8 cellular contexts compared by ENCODE assay signal in the genomic region with DNA sequence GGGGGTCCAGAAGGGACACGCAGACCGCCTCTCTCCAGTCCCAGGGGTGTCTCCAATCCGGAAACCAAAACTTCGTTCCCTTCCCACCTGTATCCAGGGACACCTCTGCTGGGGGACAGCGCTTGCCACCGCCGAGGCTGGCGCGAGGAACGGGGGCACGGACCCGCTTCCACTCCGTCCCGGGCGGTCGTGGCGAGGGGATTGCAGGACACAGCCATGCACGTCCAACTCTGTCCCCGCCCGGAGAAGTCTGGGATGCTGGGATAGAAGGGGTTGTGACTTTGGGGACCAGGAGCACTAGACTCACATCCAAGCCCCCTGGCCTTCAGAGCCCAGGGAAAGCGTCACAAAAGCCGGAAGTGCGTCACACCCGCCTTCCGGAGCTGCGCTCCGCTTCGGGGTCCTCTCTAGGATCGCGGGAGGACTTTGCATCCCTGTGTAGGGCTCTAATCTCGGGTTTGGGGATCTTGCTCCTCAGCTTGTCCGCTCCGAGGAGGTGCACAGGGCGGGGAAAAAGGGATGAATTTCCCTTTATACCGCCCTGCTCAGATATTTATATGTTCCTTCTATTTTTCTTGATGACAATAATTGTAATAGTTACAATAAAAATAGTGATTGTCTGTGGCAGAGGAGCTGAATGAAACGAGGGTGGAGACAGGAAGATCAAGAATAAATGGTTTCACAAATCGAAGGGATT. TPM values are rescaled to one million over a fixed set of nuclear protein-coding genes. Genes with fewer than 3 reads are reported as not detected.
DNase-seq lines count a peak whose midpoint lies in the region; ATAC-seq lines count a peak whose summit lies in the region.

Gene FAM200A (minus strand): TSS at position 348 of the 697 bp plus-strand sequence. CDS start 3,707 bp downstream, outside the sequence.

- no peaks in the 10 kb centered on the region for H3K9me3 Mint-ChIP-seq in activated T-helper 17 cell treated with anti-CD3 and anti-CD28 coated beads, Interleukin-2, amount 50 U/mL, for 72 hours
- peaks cover 0 to 9% (median 3%) of the 10 kb centered on the region in 9 donors for H3K9me3 Mint-ChIP-seq in naive thymus-derived CD8-positive, alpha-beta T cell
- H3K9me3 Mint-ChIP-seq in stimulated activated naive B cell treated with anti-CD40 and anti-IgM and Interleukin-4, amounts not matched to agents 10 μg/mL and 1 μg/mL and 100 μg/mL, for 72 hours = peaks cover 0 to 2% of the 10 kb centered on the region in 2 donors

- peak within 1 kb of the TSS; percentile 98 for H3K4me3 Mint-ChIP-seq in activated T-helper 17 cell treated with anti-CD3 and anti-CD28 coated beads, Interleukin-2, amount 50 U/mL, for 72 hours
- H3K4me3 Mint-ChIP-seq in naive thymus-derived CD8-positive, alpha-beta T cell = peak within 1 kb of the TSS; percentile 87 to 95 (median 92)
- peak within 1 kb of the TSS; percentile 88 to 94 for H3K4me3 Mint-ChIP-seq in stimulated activated naive B cell treated with anti-CD40 and anti-IgM and Interleukin-4, amounts not matched to agents 10 μg/mL and 1 μg/mL and 100 μg/mL, for 72 hours

- H3K4me1 Mint-ChIP-seq in activated T-helper 17 cell treated with anti-CD3 and anti-CD28 coated beads, Interleukin-2, amount 50 U/mL, for 72 hours = peaks cover 21% of the 10 kb centered on the region
- peaks cover 18 to 56% (median 44%) of the 10 kb centered on the region in 4 donors for H3K4me1 Mint-ChIP-seq in naive thymus-derived CD8-positive, alpha-beta T cell
- peaks cover 25 to 40% of the 10 kb centered on the region in 2 donors for H3K4me1 Mint-ChIP-seq in stimulated activated naive B cell treated with anti-CD40 and anti-IgM and Interleukin-4, amounts not matched to agents 10 μg/mL and 1 μg/mL and 100 μg/mL, for 72 hours

- no peaks in the 10 kb centered on the region for H3K27me3 Mint-ChIP-seq in activated T-helper 17 cell treated with anti-CD3 and anti-CD28 coated beads, Interleukin-2, amount 50 U/mL, for 72 hours
- no peaks in the 10 kb centered on the region for H3K27me3 Mint-ChIP-seq in naive thymus-derived CD8-positive, alpha-beta T cell
- H3K27me3 Mint-ChIP-seq in stimulated activated naive B cell treated with anti-CD40 and anti-IgM and Interleukin-4, amounts not matched to agents 10 μg/mL and 1 μg/mL and 100 μg/mL, for 72 hours = no peaks in the 10 kb centered on the region

- DNase-seq in DMS153 treated with DMSO at 0.1 percent for 48 hours (lab: John Stamatoyannopoulos, UW; ENCODE audit: unreplicated experiment) = peak; percentile 65
- DNase-seq in KG1 (lab: John Stamatoyannopoulos, UW) = peak; percentile 20
- DNase-seq in RKO (ENCODE audit: low spot score) = peak; percentile 97
- peak; percentile 96 for DNase-seq in fibroblast of peridontal ligament (ENCODE audit: extremely low read depth)
- peak; percentile 75 to 93 (median 84) for DNase-seq in naive thymus-derived CD8-positive, alpha-beta T cell
- peak; percentile 76 for DNase-seq in stimulated activated naive B cell treated with anti-CD40 and anti-IgM and Interleukin-4, amounts not matched to agents 10 μg/mL and 1 μg/mL and 100 μg/mL, for 72 hours

- POLR2A ChIA-PET in naive thymus-derived CD8-positive, alpha-beta T cell (lab: Charles Lee) = interaction anchor here (0.6 to 2.7 kb wide), 9 partner anchors 26 to 600 kb away, joined by 3 to 22 read pairs (median 3); partner anchors contain the start of genes CPSF4, PTCD1, ZKSCAN5 and ZNF394

- peak within 1 kb of the TSS; percentile 99 for H3K27ac Mint-ChIP-seq in activated T-helper 17 cell treated with anti-CD3 and anti-CD28 coated beads, Interleukin-2, amount 50 U/mL, for 72 hours
- H3K27ac Mint-ChIP-seq in naive thymus-derived CD8-positive, alpha-beta T cell = peak within 1 kb of the TSS; percentile 85 to 99 (median 97)
- H3K27ac Mint-ChIP-seq in stimulated activated naive B cell treated with anti-CD40 and anti-IgM and Interleukin-4, amounts not matched to agents 10 μg/mL and 1 μg/mL and 100 μg/mL, for 72 hours = peak within 1 kb of the TSS; percentile 96

- H3K36me3 Mint-ChIP-seq in activated T-helper 17 cell treated with anti-CD3 and anti-CD28 coated beads, Interleukin-2, amount 50 U/mL, for 72 hours (ENCODE audit: low read depth) = peaks cover 61% of the 10 kb centered on the region
- H3K36me3 Mint-ChIP-seq in naive thymus-derived CD8-positive, alpha-beta T cell = peaks cover 7 to 33% (median 23%) of the 10 kb centered on the region in 3 donors
- H3K36me3 Mint-ChIP-seq in stimulated activated naive B cell treated with anti-CD40 and anti-IgM and Interleukin-4, amounts not matched to agents 10 μg/mL and 1 μg/mL and 100 μg/mL, for 72 hours = peaks cover 28 to 40% of the 10 kb centered on the region in 2 donors

- ATAC-seq in GM21619 (IDR thresholded peaks at IDR 0.05; ENCODE audit: unreplicated experiment) = peak; percentile 94
- peak; percentile 100 for ATAC-seq in activated T-helper 17 cell treated with anti-CD3 and anti-CD28 coated beads, Interleukin-2, amount 50 U/mL, for 72 hours (replicated peaks)
- ATAC-seq in naive thymus-derived CD8-positive, alpha-beta T cell = peak; percentile 98 to 99
- ATAC-seq in stimulated activated naive B cell treated with anti-CD40 and anti-IgM and Interleukin-4, amounts not matched to agents 10 μg/mL and 1 μg/mL and 100 μg/mL, for 72 hours (replicated peaks) = peak; percentile 100

RNA-seq across cellular contexts. Expression of gene FAM200A, which starts in this region (rescaled TPM):
- total RNA-seq in activated T-helper 17 cell treated with anti-CD3 and anti-CD28 coated beads, Interleukin-2, amount 50 U/mL, for 72 hours = 1 to 10 TPM; 2.7 to 5.5 TPM
- total RNA-seq in naive thymus-derived CD8-positive, alpha-beta T cell = 10 to 100 TPM in 1 of 2 experiments, 1 to 10 TPM in 1; 8.6 to 11.3 TPM
- polyA plus RNA-seq in naive thymus-derived CD8-positive, alpha-beta T cell = 1 to 10 TPM; 3.2 to 6.3 (median 5.4) TPM

Comparison
In these comparisons a context has a peak if more than half of its experiments do, and no peak if none do; other contexts are left out.
1. Peak in every context shown above with its lines: DNase-seq and ATAC-seq.
2. DNase-seq: peak in every context shown above with its lines; median percentile 97 in RKO; 96 in fibroblast of peridontal ligament; 84 in naive thymus-derived CD8-positive, alpha-beta T cell; 76 in stimulated activated naive B cell treated with anti-CD40 and anti-IgM and Interleukin-4, amounts not matched to agents 10 μg/mL and 1 μg/mL and 100 μg/mL, for 72 hours; 65 in DMS153 treated with DMSO at 0.1 percent for 48 hours; 20 in KG1.